Comparison of ENCODE assay signal across 27 cellular contexts in genomic region chr2:98114643-98115355, GRCh38. TPM values are rescaled to one million over a fixed set of nuclear protein-coding genes. Genes with fewer than 3 reads are reported as not detected.
DNase-seq lines count a peak whose midpoint lies in the region; ATAC-seq, FAIRE-seq and TF ChIP-seq lines count a peak whose summit lies in the region.
"Had no signal": no experiment of that assay in that cellular context is flagged by ENCODE, and none has a peak within 500 bp of the region (broad histone marks: within the 10 kb centered on the region; RNA-seq: fewer than 3 reads in every experiment).

No MANE protein-coding gene starts in this region.

- intact Hi-C loops in HepG2 (cut with micrococcal nuclease; ENCODE audit: unreplicated experiment): no loop called here

- H3K9ac ChIP-seq in HepG2 (ENCODE audit: insufficient read depth, low read depth, low read length): no peak overlapping the region
- H3K9ac ChIP-seq: KMS-11 had no signal

- no peak overlapping the region for H3K4me3 ChIP-seq in HepG2 (replicated peaks in 1 of 3; ENCODE audit: insufficient read depth in 1 of 3, low read depth in 2 of 3, low read length in 3 of 3)
- H3K4me3 ChIP-seq in small intestine (ENCODE audit: low read depth in 1 of 2, low read length in 2 of 2): no peak overlapping the region

- no peak for TF ChIP-seq CTCF in HepG2 (CRISPR knock-in tag; IDR thresholded peaks at IDR 0.05)

- H4K20me1 ChIP-seq in HepG2 (ENCODE audit: insufficient read depth, low read length): no peaks in the 10 kb centered on the region

- no peak overlapping the region for H3K4me2 ChIP-seq in HepG2 (ENCODE audit: low read depth, low read length)
- H3K4me2 ChIP-seq: KMS-11 had no signal

- no peaks in the 10 kb centered on the region for H3K36me3 ChIP-seq in HepG2 (replicated peaks in 1 of 2; ENCODE audit: control insufficient read depth in 1 of 2, insufficient read depth in 2 of 2, low read length in 2 of 2)
- H3K36me3 ChIP-seq in small intestine (ENCODE audit: control insufficient read depth in 2 of 2, insufficient read depth in 2 of 2, low read length in 2 of 2): no peaks in the 10 kb centered on the region

- in situ Hi-C loops in HepG2 (cut with HindIII; ENCODE audit: extremely low pct_ligation_motif_present, low pct_unique_long_range_greater_than_20kb): no loop called here

- no peak for TF ChIP-seq EP300 in HepG2 (IDR thresholded peaks at IDR 0.05; ENCODE audit: low read depth in 2 of 2, low read length in 2 of 2)
- TF ChIP-seq EP300 in HepG2 (CRISPR knock-in tag; IDR thresholded peaks at IDR 0.05; ENCODE audit: borderline replicate concordance): no peak

- H3K27me3 ChIP-seq in HepG2 (ENCODE audit: control insufficient read depth in 1 of 2, insufficient read depth in 2 of 2, low read length in 2 of 2): peaks cover 0 to 3% of the 10 kb centered on the region in 2 experiments; a peak in 2 of 5 replicates
- no peaks in the 10 kb centered on the region for H3K27me3 ChIP-seq in small intestine (ENCODE audit: control insufficient read depth in 2 of 2, insufficient read depth in 2 of 2, low read length in 2 of 2)

- FAIRE-seq in HepG2 (lab: Jason Lieb, UNC): no peak
- no peak for FAIRE-seq in small intestine (lab: Jason Lieb, UNC)
- FAIRE-seq: D721Med had no signal

- ATAC-seq in HepG2 (no peak), GM21723 (IDR thresholded peaks at IDR 0.05; ENCODE audit: unreplicated experiment) (no peak)
- ATAC-seq: Panc1, SK-N-SH treated with all-trans-retinoic acid at 6 μM for 48 hours, T-cell had no signal

- no peak for TF ChIP-seq POLR2A in HepG2 (IDR thresholded peaks at IDR 0.05; ENCODE audit: insufficient read depth in 1 of 2, low read depth in 2 of 2, low read length in 2 of 2)

- H3K27ac ChIP-seq in HepG2 (ENCODE audit: extremely low read length, insufficient read depth, low read length) (no peak overlapping the region), small intestine (ENCODE audit: low read depth in 1 of 2, low read length in 1 of 2) (no peak overlapping the region)
- H3K27ac ChIP-seq: 22Rv1, KMS-11 had no signal

- WGBS in HepG2 (ENCODE audit: low lambda C conversion rate): 12% methylated on average over 6 of the region's 6 CpGs
- 27 to 57% (median 45%) methylated on average over 6 of the region's 6 CpGs for WGBS in small intestine, 3 donors

- POLR2A ChIA-PET in HepG2 (lab: Yijun Ruan, JAX): no interaction called here
- POLR2A ChIA-PET in HEK293T (lab: Yijun Ruan, JAX): no interaction called here

- TF ChIP-seq RAD21 in HepG2 (CRISPR knock-in tag; IDR thresholded peaks at IDR 0.05): no peak

- no peaks in the 10 kb centered on the region for H3K79me2 ChIP-seq in HepG2 (ENCODE audit: insufficient read depth, low read length)

- H3K9me3 ChIP-seq in HepG2 (ENCODE audit: low read length) (peaks cover 7% of the 10 kb centered on the region), small intestine (ENCODE audit: control insufficient read depth, low read depth) (no peaks in the 10 kb centered on the region)

- H3K4me1 ChIP-seq in HepG2 (ENCODE audit: insufficient read depth, low read length) (no peaks in the 10 kb centered on the region), small intestine (ENCODE audit: control insufficient read depth in 2 of 2, insufficient read depth in 1 of 2, low read depth in 1 of 2, low read length in 1 of 2) (no peaks in the 10 kb centered on the region)

- CTCF ChIA-PET in HepG2 (lab: Yijun Ruan, JAX; ENCODE audit: low intra/inter-chr PET ratio, low total read pairs) (no interaction called here), HEK293T (lab: Yijun Ruan, JAX) (no interaction called here)

- BruUV-seq in HepG2 (replicated peaks; lab: Mats Ljungman, UMichigan): no TSS peak

- no peak overlapping the region for H2AFZ ChIP-seq in HepG2 (ENCODE audit: low read length)

- DNase-seq in NCI-H146 (lab: John Stamatoyannopoulos, UW): peak; percentile 19
- no peak for DNase-seq in NCI-H146 treated with DMSO at 0.1 percent for 48 hours (lab: John Stamatoyannopoulos, UW; ENCODE audit: unreplicated experiment)
- peak; percentile 50 for DNase-seq in SW480 (ENCODE audit: low spot score)
- no peak for DNase-seq in HepG2 (ENCODE audit: low spot score)
- peak; percentile 72 for DNase-seq in small intestine
- no peak for DNase-seq in HEK293T (ENCODE audit: extremely low spot score)
- DNase-seq in T1000 (lab: John Stamatoyannopoulos, UW): no peak
- DNase-seq: C1 segment of cervical spinal cord; CD8-positive, alpha-beta memory T cell; DMS79 treated with DMSO at 0.1 percent for 48 hours; GOT3; HCEC 1CT; IMR-90; NCI-H1092 treated with DMSO at 0.1 percent for 48 hours; NCI-H1694 treated with DMSO at 0.1 percent for 48 hours; NCI-H2081 treated with DMSO at 0.1 percent for 48 hours; NCI-H446 treated with DMSO at 0.1 percent for 48 hours; NCI-H526 treated with DMSO at 0.1 percent for 48 hours; NK-92 treated with Interleukin-12 subunit alpha and Interleukin-12 subunit beta, amount 100 ng/mL, for 24 hours; T-cell had no signal

TF ChIP-seq in HepG2, 621 proteins besides CTCF, POLR2A, EP300 and RAD21:
- TF ChIP-seq ATRX (CRISPR knock-in tag; IDR thresholded peaks at IDR 0.05; ENCODE audit: borderline replicate concordance) (no peak), ZFX (CRISPR knock-in tag; IDR thresholded peaks at IDR 0.05; ENCODE audit: low read depth) (no peak), SOX5 (CRISPR knock-in tag; IDR thresholded peaks at IDR 0.05; ENCODE audit: borderline replicate concordance) (peak; percentile 31; the same call in 1 of the 2 replicates)

TF ChIP-seq in HEK293T, 16 proteins besides CTCF, POLR2A, EP300 and RAD21:
- TF ChIP-seq CTBP1 (IDR thresholded peaks at IDR 0.05; ENCODE audit: borderline replicate concordance): no peak
- TF ChIP-seq FOXA1 (IDR thresholded peaks at IDR 0.05): no peak
- no peak for TF ChIP-seq BHLHE40 (IDR thresholded peaks at IDR 0.05; ENCODE audit: borderline replicate concordance)
- no peak for TF ChIP-seq LEF1 (IDR thresholded peaks at IDR 0.05; ENCODE audit: borderline replicate concordance)
- no peak for TF ChIP-seq PKNOX1 (IDR thresholded peaks at IDR 0.05)
- no peak for TF ChIP-seq TARDBP (IDR thresholded peaks at IDR 0.05)
- no peak for TF ChIP-seq ARNT (IDR thresholded peaks at IDR 0.05)
- no peak for TF ChIP-seq FOXM1 (IDR thresholded peaks at IDR 0.05; ENCODE audit: borderline replicate concordance)
- no peak for TF ChIP-seq SUZ12 (IDR thresholded peaks at IDR 0.05)
- no peak for TF ChIP-seq SP1 (IDR thresholded peaks at IDR 0.05)
- TF ChIP-seq HDGF (IDR thresholded peaks at IDR 0.05; ENCODE audit: borderline replicate concordance): no peak
- no peak for TF ChIP-seq ELF4 (IDR thresholded peaks at IDR 0.05)
- no peak for TF ChIP-seq ZNF384 (IDR thresholded peaks at IDR 0.05)
- TF ChIP-seq FOXK2 (IDR thresholded peaks at IDR 0.05): no peak
- no peak for TF ChIP-seq NFRKB (IDR thresholded peaks at IDR 0.05)
- no peak for TF ChIP-seq L3MBTL2 (conservative IDR thresholded peaks at IDR 0.05)

RNA-seq across cellular contexts. Expression of gene VWA3B, which starts 27.8 kb away (rescaled TPM):
- not detected in 2 replicates for total RNA-seq in HepG2 (2016; rRNA removed; fragmentation: Illumina TruSeq; extraction: Trizol)
- total RNA-seq in HepG2 (2016; cell fraction: cytosol; rRNA removed; fragmentation: Illumina TruSeq; extraction: Trizol; ENCODE audit: low read depth): not detected in 2 replicates
- total RNA-seq in HepG2 (2016; cell fraction: insoluble cytoplasmic fraction; rRNA removed; fragmentation: Illumina TruSeq; extraction: Trizol): not detected in 2 replicates
- total RNA-seq in HepG2 (2016; cell fraction: membrane; rRNA removed; fragmentation: Illumina TruSeq; extraction: Trizol): not detected in 2 replicates
- total RNA-seq in HepG2 (2016; cell fraction: nucleus; rRNA removed; fragmentation: Illumina TruSeq; extraction: Trizol): not detected in 2 replicates
- polyA plus RNA-seq in HepG2 (2011; rRNA removed) (not detected in 2 replicates), small intestine (1 to 10 TPM in 1 of 3 donors, under 1 TPM in 1, not detected in 1; 0.51 to 1.4 TPM)
- 0.03 TPM in 1 of 2 replicates, not detected in the other for polyA plus RNA-seq in HepG2 (2011; cell fraction: cytosol; rRNA removed)
- polyA plus RNA-seq in HepG2 (2011; cell fraction: nucleus; rRNA removed): not detected in 2 replicates
- polyA plus RNA-seq in HepG2 (2012): not detected in 2 replicates
- not detected in 2 replicates for polyA plus RNA-seq in HepG2 (2016; cell fraction: cytosol; fragmentation: Illumina TruSeq; extraction: Trizol; ENCODE audit: low read depth)
- polyA plus RNA-seq in HepG2 (2016; cell fraction: insoluble cytoplasmic fraction; fragmentation: Illumina TruSeq; extraction: Trizol; ENCODE audit: low read depth): not detected in 2 replicates
- not detected in 2 replicates for polyA plus RNA-seq in HepG2 (2016; cell fraction: membrane; fragmentation: Illumina TruSeq; extraction: Trizol; ENCODE audit: low read depth)
- not detected in 2 replicates for polyA plus RNA-seq in HepG2 (2016; cell fraction: nucleus; fragmentation: Illumina TruSeq; extraction: Trizol; ENCODE audit: insufficient read depth, low read depth)
- not detected in 2 replicates for polyA minus RNA-seq in HepG2 (2011; rRNA and poly(A)+ RNA removed; ENCODE audit: low replicate concordance)
- not detected in 2 replicates for polyA minus RNA-seq in HepG2 (2011; cell fraction: cytosol; rRNA and poly(A)+ RNA removed)
- polyA minus RNA-seq in HepG2 (2011; cell fraction: nucleus; rRNA and poly(A)+ RNA removed): not detected in 2 replicates
- total RNA-seq: CD8-positive, alpha-beta memory T cell; HT1080; IMR-90; T-cell had no signal
- polyA plus RNA-seq: CD8-positive, alpha-beta memory T cell; IMR-90 had no signal

Comparison
In these comparisons a context has a peak if more than half of its experiments do, and no peak if none do; other contexts are left out.
1. DNase-seq: peak in NCI-H146 (single experiment), SW480 (single experiment) and small intestine (single experiment); none in NCI-H146 treated with DMSO at 0.1 percent for 48 hours (single experiment), HepG2 (single experiment), HEK293T (single experiment) and T1000 (single experiment).